ENCODE assay signal across 15 cellular contexts in the genomic region with DNA sequence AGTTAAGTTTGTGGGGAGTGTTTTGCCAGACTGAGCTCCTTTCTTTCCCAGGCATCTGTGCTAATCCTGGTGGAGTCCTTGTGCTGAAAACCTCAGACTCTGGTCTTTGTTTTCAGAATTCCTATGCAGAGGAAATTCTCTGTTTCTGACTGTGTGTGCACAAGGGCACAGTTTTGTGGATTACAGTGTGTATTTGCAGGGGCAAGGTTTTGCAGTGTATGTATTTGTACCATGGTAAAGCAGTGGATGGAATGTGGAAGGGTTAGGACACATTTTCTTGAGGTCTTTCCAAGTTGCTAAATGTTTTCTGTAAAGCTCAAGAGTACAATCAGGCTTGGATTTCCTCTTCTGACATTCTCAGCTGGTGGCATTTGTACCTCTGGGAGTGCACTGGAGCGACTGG.
"Had no signal": no experiment of that assay in that cellular context is flagged by ENCODE, and none has a peak within 500 bp of the region (broad histone marks: within the 10 kb centered on the region; RNA-seq: fewer than 3 reads in every experiment).

No MANE protein-coding gene starts in this region.

- H3K4me3 Mint-ChIP-seq: memory B cell; stimulated activated effector memory CD8-positive, alpha-beta T cell treated with anti-CD3 and anti-CD28 coated beads, Interleukin-12 subunit alpha, Interleukin-12 subunit beta, amount 100 ng/mL, for 72 hours had no signal

- FAIRE-seq: endometrium, keratinocyte, small intestine had no signal

- H3K9me3 Mint-ChIP-seq: stimulated activated effector memory CD8-positive, alpha-beta T cell treated with anti-CD3 and anti-CD28 coated beads, Interleukin-12 subunit alpha, Interleukin-12 subunit beta, amount 100 ng/mL, for 72 hours had no signal

- H3K4me1 Mint-ChIP-seq: memory B cell; stimulated activated effector memory CD8-positive, alpha-beta T cell treated with anti-CD3 and anti-CD28 coated beads, Interleukin-12 subunit alpha, Interleukin-12 subunit beta, amount 100 ng/mL, for 72 hours had no signal

- H3K4me1 ChIP-seq: left lung had no signal

- DNase-seq: activated CD4-positive, alpha-beta T cell treated with anti-CD3 and anti-CD28 coated beads, Interleukin-2, amount 50 U/mL, for 1 hour; activated CD4-positive, CD25-positive, alpha-beta regulatory T cell; activated naive CD4-positive, alpha-beta T cell treated with anti-CD3 and anti-CD28 coated beads, Interleukin-2, amount 50 U/mL, for 16 hours; amniotic stem cell; cerebellar nuclear complex; gastrocnemius medialis; left lung; small intestine; tibial artery had no signal

- H3K36me3 ChIP-seq: esophagus muscularis mucosa, gastrocnemius medialis, left lung, right atrium auricular region, tibial artery had no signal

- H3K27me3 Mint-ChIP-seq: memory B cell had no signal

- H3K36me3 Mint-ChIP-seq: memory B cell; stimulated activated effector memory CD8-positive, alpha-beta T cell treated with anti-CD3 and anti-CD28 coated beads, Interleukin-12 subunit alpha, Interleukin-12 subunit beta, amount 100 ng/mL, for 72 hours had no signal

- ATAC-seq: gastrocnemius medialis; left lung; stimulated activated effector memory CD8-positive, alpha-beta T cell treated with anti-CD3 and anti-CD28 coated beads, Interleukin-12 subunit alpha, Interleukin-12 subunit beta, amount 100 ng/mL, for 72 hours had no signal

- H3K27ac ChIP-seq: esophagus muscularis mucosa, gastrocnemius medialis, left lung, right atrium auricular region had no signal

- H3K27me3 ChIP-seq: esophagus muscularis mucosa, gastrocnemius medialis, left lung, right atrium auricular region, tibial artery had no signal

- H3K9me3 ChIP-seq: esophagus muscularis mucosa, gastrocnemius medialis, left lung, right atrium auricular region, tibial artery had no signal

- H3K27ac Mint-ChIP-seq: memory B cell; stimulated activated effector memory CD8-positive, alpha-beta T cell treated with anti-CD3 and anti-CD28 coated beads, Interleukin-12 subunit alpha, Interleukin-12 subunit beta, amount 100 ng/mL, for 72 hours had no signal

- H3K4me3 ChIP-seq: esophagus muscularis mucosa, gastrocnemius medialis, left lung, right atrium auricular region, tibial artery had no signal
